In genomic region chr19:33376931-33377557, GRCh38 we compare ENCODE assay signal across 11 cellular contexts. TPM values are rescaled to one million over a fixed set of nuclear protein-coding genes. Genes with fewer than 3 reads are reported as not detected.
DNase-seq lines count a peak whose midpoint lies in the region; ATAC-seq, FAIRE-seq and TF ChIP-seq lines count a peak whose summit lies in the region.
"Had no signal": no experiment of that assay in that cellular context is flagged by ENCODE, and none has a peak within 500 bp of the region (broad histone marks: within the 10 kb centered on the region; RNA-seq: fewer than 3 reads in every experiment).

No MANE protein-coding gene starts in this region.

- no peak for TF ChIP-seq POLR2A in IMR-90 (IDR thresholded peaks at IDR 0.05; ENCODE audit: low read depth, low read length)
- TF ChIP-seq POLR2A in right lobe of liver (IDR thresholded peaks at IDR 0.05): no peak
- TF ChIP-seq POLR2A in stomach (IDR thresholded peaks at IDR 0.05): no peak

- H3K79me1 ChIP-seq in IMR-90 (ENCODE audit: low read depth in 1 of 2, low read length in 2 of 2): peaks cover 28 to 68% of the 10 kb centered on the region in 2 experiments

- H3K9me3 Mint-ChIP-seq in astrocyte (ENCODE audit: unreplicated experiment) (no peaks in the 10 kb centered on the region), progenitor cell of endocrine pancreas (ENCODE audit: low read depth) (no peaks in the 10 kb centered on the region)

- no peak overlapping the region for H3K56ac ChIP-seq in IMR-90 (ENCODE audit: extremely low read depth, insufficient read depth, low read length)

- H2AK9ac ChIP-seq in IMR-90 (replicated peaks; ENCODE audit: low read depth, low read length, poor library complexity): no peak overlapping the region

- in situ Hi-C loops in IMR-90 (cut with MboI; ENCODE audit: low sequenced_read_pairs): no loop called here

- H3K27ac Mint-ChIP-seq in astrocyte (ENCODE audit: unreplicated experiment) (peak overlapping the region; percentile 68), progenitor cell of endocrine pancreas (no peak overlapping the region)

- no peak for TF ChIP-seq EP300 in stomach (IDR thresholded peaks at IDR 0.05)

- intact Hi-C loops in IMR-90 (cut with micrococcal nuclease) (no loop called here), right lobe of liver (cut with DNase I) (no loop called here), stomach (cut with DNase I; ENCODE audit: low total_unique reads) (no loop called here)

- H3K79me2 ChIP-seq in astrocyte (ENCODE audit: insufficient read depth, low read length): peaks cover 82% of the 10 kb centered on the region

- peaks cover 8% of the 10 kb centered on the region for H3K36me3 Mint-ChIP-seq in astrocyte (ENCODE audit: low read depth, unreplicated experiment)
- peaks cover 15% of the 10 kb centered on the region for H3K36me3 Mint-ChIP-seq in progenitor cell of endocrine pancreas (ENCODE audit: insufficient read depth)

- H4K5ac ChIP-seq in IMR-90 (ENCODE audit: low read depth, low read length): no peak overlapping the region

- H3K9ac ChIP-seq in IMR-90 (ENCODE audit: low read depth, low read length) (no peak overlapping the region), astrocyte (ENCODE audit: low read length) (no peak overlapping the region)

- no peak overlapping the region for H2BK15ac ChIP-seq in IMR-90 (ENCODE audit: low read depth, low read length)

- POLR2A ChIA-PET in IMR-90 (lab: Charles Lee; ENCODE audit: unreplicated experiment): no interaction called here

- H2BK20ac ChIP-seq in IMR-90 (ENCODE audit: low read depth, low read length): no peak overlapping the region

- no peak overlapping the region for H2BK5ac ChIP-seq in IMR-90 (ENCODE audit: low read depth, low read length, poor library complexity, severe bottlenecking)

- no peak for FAIRE-seq in astrocyte (lab: Jason Lieb, UNC)
- FAIRE-seq: urothelium cell line had no signal

- H3K4me1 Mint-ChIP-seq in astrocyte (ENCODE audit: low read depth, unreplicated experiment): peaks cover 30% of the 10 kb centered on the region
- peaks cover 30% of the 10 kb centered on the region for H3K4me1 Mint-ChIP-seq in progenitor cell of endocrine pancreas (ENCODE audit: low read depth)

- H3K36me3 ChIP-seq in IMR-90 (ENCODE audit: control insufficient read depth, insufficient read depth, low read length): peaks cover 11% of the 10 kb centered on the region
- no peaks in the 10 kb centered on the region for H3K36me3 ChIP-seq in astrocyte (ENCODE audit: insufficient read depth, low read length)
- H3K36me3 ChIP-seq in right lobe of liver: peaks cover 0 to 8% (median 3%) of the 10 kb centered on the region in 4 donors
- peaks cover 11 to 20% (median 18%) of the 10 kb centered on the region in 4 donors for H3K36me3 ChIP-seq in stomach

- peak overlapping the region; percentile 37; the same call in 1 of the 2 replicates for H3K4ac ChIP-seq in IMR-90 (ENCODE audit: low read depth, low read length)

- TF ChIP-seq CTCF in IMR-90 (conservative IDR thresholded peaks at IDR 0.05; ENCODE audit: low read depth, low read length) (no peak), astrocyte (IDR thresholded peaks at IDR 0.05; ENCODE audit: insufficient read depth, low read depth, low read length) (no peak), right lobe of liver (IDR thresholded peaks at IDR 0.05) (no peak), stomach (IDR thresholded peaks at IDR 0.05) (no peak), progenitor cell of endocrine pancreas (IDR thresholded peaks at IDR 0.05; ENCODE audit: unreplicated experiment) (no peak)

- ATAC-seq in IMR-90 (ENCODE audit: low read depth) (no peak), right lobe of liver (peak in 1 of 4 donors; percentile 36), HG02973 (IDR thresholded peaks at IDR 0.05; ENCODE audit: unreplicated experiment) (no peak), HG02798 (IDR thresholded peaks at IDR 0.05; ENCODE audit: poor library complexity, unreplicated experiment) (no peak)

- no peak overlapping the region for H3K4me3 Mint-ChIP-seq in astrocyte (ENCODE audit: unreplicated experiment)
- no peak overlapping the region for H3K4me3 Mint-ChIP-seq in progenitor cell of endocrine pancreas (ENCODE audit: low read depth)

- no peaks in the 10 kb centered on the region for H3K27me3 Mint-ChIP-seq in astrocyte (ENCODE audit: low read depth, unreplicated experiment)
- H3K27me3 Mint-ChIP-seq in progenitor cell of endocrine pancreas: no peaks in the 10 kb centered on the region

- H2BK120ac ChIP-seq in IMR-90 (ENCODE audit: low read depth, low read length): no peak overlapping the region

- CTCF ChIA-PET in IMR-90 (lab: Yijun Ruan, JAX): no interaction called here

- H3K27me3 ChIP-seq in IMR-90 (ENCODE audit: control insufficient read depth, insufficient read depth, low read length) (no peaks in the 10 kb centered on the region), astrocyte (ENCODE audit: insufficient read depth, low read length) (no peaks in the 10 kb centered on the region), right lobe of liver (no peaks in the 10 kb centered on the region), stomach (no peaks in the 10 kb centered on the region)

- no peak overlapping the region for H3K18ac ChIP-seq in IMR-90 (ENCODE audit: low read depth, low read length)

- no peak overlapping the region; the same call in 1 of the 2 replicates for H3K23ac ChIP-seq in IMR-90 (ENCODE audit: low read depth, low read length)

- H3K4me2 ChIP-seq in IMR-90 (ENCODE audit: low read depth, low read length) (peak overlapping the region; percentile 26; the same call in 1 of the 2 replicates), astrocyte (ENCODE audit: low read length) (peak overlapping the region; percentile 93)

- H3K9me3 ChIP-seq in IMR-90 (ENCODE audit: control insufficient read depth, insufficient read depth, low read length): no peaks in the 10 kb centered on the region
- H3K9me3 ChIP-seq in astrocyte (ENCODE audit: insufficient read depth, low read depth, low read length): no peaks in the 10 kb centered on the region
- no peaks in the 10 kb centered on the region for H3K9me3 ChIP-seq in right lobe of liver
- no peaks in the 10 kb centered on the region for H3K9me3 ChIP-seq in stomach

- no peak overlapping the region for H4K91ac ChIP-seq in IMR-90 (ENCODE audit: insufficient read depth, low read depth, low read length)

- dilution Hi-C loops in IMR-90 (cut with HindIII; ENCODE audit: low sequenced_read_pairs, unreplicated experiment): no loop called here

- peak overlapping the region; percentile 13; the same call in 1 of the 2 replicates for H2AK5ac ChIP-seq in IMR-90 (ENCODE audit: low read depth, low read length)

- peak overlapping the region; percentile 20; the same call in 1 of the 2 replicates for H3K14ac ChIP-seq in IMR-90 (replicated peaks; ENCODE audit: low read depth, low read length)

- H4K8ac ChIP-seq in IMR-90 (ENCODE audit: low read depth in 2 of 2, low read length in 2 of 2): no peak overlapping the region

- H3K4me1 ChIP-seq in IMR-90 (ENCODE audit: control insufficient read depth, insufficient read depth, low read length): peaks cover 8% of the 10 kb centered on the region
- H3K4me1 ChIP-seq in astrocyte (ENCODE audit: insufficient read depth, low read length): peaks cover 20% of the 10 kb centered on the region
- peaks cover 0 to 64% (median 32%) of the 10 kb centered on the region in 4 donors for H3K4me1 ChIP-seq in right lobe of liver
- H3K4me1 ChIP-seq in stomach: peaks cover 20 to 60% (median 46%) of the 10 kb centered on the region in 4 donors

- H3K9me1 ChIP-seq in IMR-90 (ENCODE audit: insufficient read depth, low read length): peaks cover 35% of the 10 kb centered on the region

- H4K20me1 ChIP-seq in IMR-90 (ENCODE audit: insufficient read depth, low read length) (peaks cover 79% of the 10 kb centered on the region), astrocyte (ENCODE audit: insufficient read depth, low read length) (peaks cover 79% of the 10 kb centered on the region)

- 80% methylated on average over 3 of the region's 7 CpGs; no CpG with 5 or more reads in 1 of the 2 experiments for WGBS in IMR-90 (ENCODE audit: extremely low coverage in 2 of 2, insufficient read length in 1 of 2), 2 experiments
- WGBS in right lobe of liver (ENCODE audit: insufficient coverage, low coverage, low lambda C conversion rate, missing lambda C conversion rate): 40% methylated on average over 7 of the region's 7 CpGs
- 46 to 65% (median 52%) methylated on average over 7 of the region's 7 CpGs for WGBS in stomach, 5 donors

- no TSS peak for BruUV-seq in IMR-90 (replicated peaks; lab: Mats Ljungman, UMichigan)

- H2AFZ ChIP-seq in IMR-90 (replicated peaks; ENCODE audit: low read length, poor library complexity) (no peak overlapping the region), astrocyte (ENCODE audit: low read depth, low read length) (no peak overlapping the region)

- DNase-seq in IMR-90 (no peak), astrocyte (ENCODE audit: low read depth) (no peak), right lobe of liver (no peak), stomach (peak; percentile 41), progenitor cell of endocrine pancreas (ENCODE audit: low spot score, unreplicated experiment) (no peak)
- DNase-seq: DMS153, NCI-H1048, NCI-H748 treated with DMSO at 0.1 percent for 48 hours had no signal

- H3K27ac ChIP-seq in IMR-90 (ENCODE audit: insufficient read depth, low read length) (no peak overlapping the region), astrocyte (ENCODE audit: low read depth, low read length) (no peak overlapping the region), right lobe of liver (peak overlapping the region; percentile 52 to 96 (median 95)), stomach (peak overlapping the region; percentile 57 to 99 (median 98))

- no peak for TF ChIP-seq RAD21 in IMR-90 (IDR thresholded peaks at IDR 0.05; ENCODE audit: low read length)

- H3K4me3 ChIP-seq in IMR-90 (ENCODE audit: insufficient read depth, low read depth, low read length): no peak overlapping the region
- H3K4me3 ChIP-seq in astrocyte (ENCODE audit: insufficient read depth, low read depth, low read length): no peak overlapping the region
- peak overlapping the region in 1 of 3 donors; percentile 22 for H3K4me3 ChIP-seq in right lobe of liver
- no peak overlapping the region for H3K4me3 ChIP-seq in stomach

TF ChIP-seq in IMR-90, 13 proteins besides CTCF, POLR2A, EP300 and RAD21 (continues in another document):
- no peak for TF ChIP-seq MAFK (IDR thresholded peaks at IDR 0.05; ENCODE audit: low read depth, low read length)

RNA-seq across cellular contexts. Expression of gene CEBPG, which starts 3.5 kb away (rescaled TPM):
- total RNA-seq in IMR-90 (2012; rRNA removed) (14.3 and 21.1 TPM in 2 replicates), astrocyte (31.7 and 34.0 TPM in 2 replicates), right lobe of liver (10 to 100 TPM; 15.0 to 32.3 (median 27.1) TPM), stomach (10 to 100 TPM in 4 of 5 donors, 1 to 10 TPM in 1; 4.7 to 40.9 (median 19.4) TPM), progenitor cell of endocrine pancreas (33.6 and 35.3 TPM in 2 replicates)
- polyA plus RNA-seq in IMR-90 (2012; rRNA removed) (7.9 and 9.2 TPM in 2 replicates), stomach (10 to 100 TPM; 13.8 to 29.9 (median 16.5) TPM)
- polyA plus RNA-seq in IMR-90 (2012; cell fraction: cytosol; rRNA removed): 2.9 and 4.9 TPM in 2 replicates
- 2.6 and 13.3 TPM in 2 replicates for polyA plus RNA-seq in IMR-90 (2012; cell fraction: nucleus; rRNA removed; ENCODE audit: low replicate concordance)

Comparison
In these comparisons a context has a peak if more than half of its experiments do, and no peak if none do; other contexts are left out.
1. H3K27ac ChIP-seq: peak in right lobe of liver (3 of 3) and stomach (5 of 5); none in IMR-90 (single experiment) and astrocyte (single experiment).